ENCODE assay signal across 1 cellular context in genomic region chr13:113663934-113664333, GRCh38.
TF ChIP-seq lines count a peak whose summit lies in the region.

No MANE protein-coding gene starts in this region.

TF ChIP-seq in HepG2, 621 proteins besides CTCF, POLR2A, EP300 and RAD21:
- TF ChIP-seq TEAD2 (CRISPR knock-in tag; IDR thresholded peaks at IDR 0.05) (no peak), AGO2 (optimal IDR thresholded peaks at IDR 0.05; ENCODE audit: low read depth, low read length) (no peak), ZNF503 (CRISPR knock-in tag; IDR thresholded peaks at IDR 0.05) (no peak), ZNF768 (CRISPR knock-in tag; IDR thresholded peaks at IDR 0.05) (no peak), ZBTB44 (CRISPR knock-in tag; IDR thresholded peaks at IDR 0.05) (no peak), ZNF362 (CRISPR knock-in tag; IDR thresholded peaks at IDR 0.05; ENCODE audit: borderline replicate concordance) (no peak), TIGD3 (CRISPR knock-in tag; IDR thresholded peaks at IDR 0.05; ENCODE audit: borderline replicate concordance) (no peak), MED1 (CRISPR knock-in tag; IDR thresholded peaks at IDR 0.05) (no peak), HOXA9 (CRISPR knock-in tag; IDR thresholded peaks at IDR 0.05; ENCODE audit: borderline replicate concordance) (no peak)
